13 cellular contexts compared by ENCODE assay signal in genomic region chr7:5766321-5766761, GRCh38. TPM values are rescaled to one million over a fixed set of nuclear protein-coding genes. Genes with fewer than 3 reads are reported as not detected.
A peak's percentile ranks its signal among the peaks of the same experiment; 100 is the strongest.
DNase-seq lines count a peak whose midpoint lies in the region; ATAC-seq and TF ChIP-seq lines count a peak whose summit lies in the region.
"Had no signal": no experiment of that assay in that cellular context is flagged by ENCODE, and none has a peak within 500 bp of the region (broad histone marks: within the 10 kb centered on the region; RNA-seq: fewer than 3 reads in every experiment).

No MANE protein-coding gene starts in this region.

- peak overlapping the region; percentile 79 for H3K27ac ChIP-seq in IMR-90 (ENCODE audit: insufficient read depth, low read length)
- H3K27ac ChIP-seq: prostate gland, upper lobe of right lung had no signal

- no peak overlapping the region for H3K4me3 ChIP-seq in BJ (ENCODE audit: low read depth, low read length)
- no peak overlapping the region for H3K4me3 ChIP-seq in IMR-90 (ENCODE audit: insufficient read depth, low read depth, low read length)
- H3K4me3 ChIP-seq in lower leg skin (ENCODE audit: low read depth, poor library complexity, severe bottlenecking): no peak overlapping the region
- H3K4me3 ChIP-seq: prostate gland, upper lobe of right lung had no signal

- H3K79me1 ChIP-seq in IMR-90 (ENCODE audit: low read depth in 1 of 2, low read length in 2 of 2): peaks cover 10 to 72% of the 10 kb centered on the region in 2 experiments

- peak overlapping the region; percentile 73 for H2BK5ac ChIP-seq in IMR-90 (ENCODE audit: low read depth, low read length, poor library complexity, severe bottlenecking)

- H2AFZ ChIP-seq in IMR-90 (replicated peaks; ENCODE audit: low read length, poor library complexity): no peak overlapping the region

- peak overlapping the region; percentile 52; the same call in 1 of the 2 replicates for H3K4me2 ChIP-seq in IMR-90 (ENCODE audit: low read depth, low read length)

- no peaks in the 10 kb centered on the region for H3K9me3 Mint-ChIP-seq in chondrocyte (ENCODE audit: low read depth)
- peaks cover 5% of the 10 kb centered on the region for H3K9me3 Mint-ChIP-seq in nephron progenitor cell

- peak overlapping the region; percentile 24 for H3K14ac ChIP-seq in IMR-90 (replicated peaks; ENCODE audit: low read depth, low read length)

- H3K4me3 Mint-ChIP-seq in chondrocyte (ENCODE audit: unreplicated experiment) (peak overlapping the region; percentile 50), nephron progenitor cell (no peak overlapping the region)

- H4K91ac ChIP-seq in IMR-90 (ENCODE audit: insufficient read depth, low read depth, low read length): 0 out of 2 replicates have a peak overlapping the region, but pooled peaks have one; percentile 48

- H4K5ac ChIP-seq in IMR-90 (ENCODE audit: low read depth, low read length): no peak overlapping the region

- H3K9me3 ChIP-seq in IMR-90 (ENCODE audit: control insufficient read depth, insufficient read depth, low read length): no peaks in the 10 kb centered on the region
- H3K9me3 ChIP-seq: prostate gland, upper lobe of right lung had no signal

- TF ChIP-seq POLR2A in IMR-90 (IDR thresholded peaks at IDR 0.05; ENCODE audit: low read depth, low read length) (no peak), lower leg skin (IDR thresholded peaks at IDR 0.05) (no peak)

- H2BK15ac ChIP-seq in IMR-90 (ENCODE audit: low read depth, low read length): peak overlapping the region; percentile 66; the same call in 2 of the 3 replicates

- H3K27me3 Mint-ChIP-seq in chondrocyte (ENCODE audit: low read depth): no peaks in the 10 kb centered on the region
- H3K27me3 Mint-ChIP-seq in nephron progenitor cell (ENCODE audit: low read depth, poor library complexity): peaks cover 4% of the 10 kb centered on the region

- intact Hi-C loops in IMR-90 (cut with micrococcal nuclease): no loop called here
- intact Hi-C loops in lower leg skin (cut with DNase I; ENCODE audit: low total_unique reads): no loop called here

- H3K4me1 Mint-ChIP-seq in chondrocyte (ENCODE audit: low read depth) (peaks cover 61% of the 10 kb centered on the region), nephron progenitor cell (peaks cover 15% of the 10 kb centered on the region)

- peak overlapping the region; percentile 8; the same call in 1 of the 2 replicates for H3K18ac ChIP-seq in IMR-90 (ENCODE audit: low read depth, low read length)

- no peak for TF ChIP-seq RAD21 in IMR-90 (IDR thresholded peaks at IDR 0.05; ENCODE audit: low read length)

- H3K4ac ChIP-seq in IMR-90 (ENCODE audit: low read depth, low read length): peak overlapping the region; percentile 91

- 0 out of 2 replicates have a peak overlapping the region, but pooled peaks have one; percentile 71 for H3K23ac ChIP-seq in IMR-90 (ENCODE audit: low read depth, low read length)

- H3K27me3 ChIP-seq in BJ (ENCODE audit: control insufficient read depth, insufficient read depth, low read length) (no peaks in the 10 kb centered on the region), IMR-90 (ENCODE audit: control insufficient read depth, insufficient read depth, low read length) (no peaks in the 10 kb centered on the region)
- H3K27me3 ChIP-seq: upper lobe of right lung had no signal

- peaks cover 47% of the 10 kb centered on the region for H4K20me1 ChIP-seq in IMR-90 (ENCODE audit: insufficient read depth, low read length)

- peak overlapping the region in 1 of 2 experiments; percentile 48; a peak in 1 of 4 replicates for H4K8ac ChIP-seq in IMR-90 (ENCODE audit: low read depth in 2 of 2, low read length in 2 of 2)

- H3K36me3 Mint-ChIP-seq in chondrocyte (ENCODE audit: low read depth) (no peaks in the 10 kb centered on the region), nephron progenitor cell (ENCODE audit: low read depth) (peaks cover 33% of the 10 kb centered on the region)

- CTCF ChIA-PET in BJ (lab: Yijun Ruan, JAX) (interaction anchor here (0.6 to 1.4 kb wide), 3 partner anchors 15 to 796 kb away, joined by 3 to 9 read pairs (median 3); partner anchors contain the start of gene RNF216), IMR-90 (lab: Yijun Ruan, JAX) (interaction anchor here (1.4 kb wide), 1 partner anchor 15 kb away, joined by 4 read pairs; the partner anchor contains the start of gene RNF216)

- TF ChIP-seq CTCF in BJ (IDR thresholded peaks at IDR 0.05; ENCODE audit: insufficient read depth, low read depth, low read length) (no peak), IMR-90 (conservative IDR thresholded peaks at IDR 0.05; ENCODE audit: low read depth, low read length) (no peak), chondrocyte (IDR thresholded peaks at IDR 0.05) (no peak), nephron progenitor cell (IDR thresholded peaks at IDR 0.05) (no peak), lower leg skin (IDR thresholded peaks at IDR 0.05) (no peak)

- H2BK120ac ChIP-seq in IMR-90 (ENCODE audit: low read depth, low read length): peak overlapping the region; percentile 21; the same call in 1 of the 2 replicates

- POLR2A ChIA-PET in BJ (lab: Charles Lee): no interaction called here
- POLR2A ChIA-PET in IMR-90 (lab: Charles Lee; ENCODE audit: unreplicated experiment): interaction anchor here (0.6 kb wide), 1 partner anchor 12 kb away, joined by 8 read pairs; no protein-coding TSS in a partner anchor

- peak; percentile 40 for DNase-seq in BJ (ENCODE audit: low read depth)
- peak; percentile 81 for DNase-seq in IMR-90
- DNase-seq in chondrocyte (ENCODE audit: low spot score): no peak
- no peak for DNase-seq in nephron progenitor cell
- no peak for DNase-seq in lower leg skin (ENCODE audit: low spot score in 2 of 2)
- DNase-seq in NCI-H2171 (lab: John Stamatoyannopoulos, UW): no peak
- DNase-seq: activated gamma-delta T cell treated with Interleukin-2 at 50 U/mL for 16 hours, kidney, NCI-H1417 treated with DMSO at 0.1 percent for 48 hours, upper lobe of right lung had no signal

- H3K36me3 ChIP-seq in BJ (ENCODE audit: control insufficient read depth, insufficient read depth, low read length) (peaks cover 2% of the 10 kb centered on the region; the same call in 1 of the 2 replicates), IMR-90 (ENCODE audit: control insufficient read depth, insufficient read depth, low read length) (no peaks in the 10 kb centered on the region; the same call in 1 of the 2 replicates)
- H3K36me3 ChIP-seq: prostate gland, upper lobe of right lung had no signal

- peak overlapping the region; percentile 100 for H3K27ac Mint-ChIP-seq in chondrocyte (ENCODE audit: unreplicated experiment)
- peak overlapping the region; percentile 58 for H3K27ac Mint-ChIP-seq in nephron progenitor cell

- H2AK9ac ChIP-seq in IMR-90 (replicated peaks; ENCODE audit: low read depth, low read length, poor library complexity): no peak overlapping the region

- H3K9me1 ChIP-seq in IMR-90 (ENCODE audit: insufficient read depth, low read length): peaks cover 28% of the 10 kb centered on the region

- in situ Hi-C loops in IMR-90 (cut with MboI; ENCODE audit: low sequenced_read_pairs): no loop called here

- H3K56ac ChIP-seq in IMR-90 (ENCODE audit: extremely low read depth, insufficient read depth, low read length): 0 out of 2 replicates have a peak overlapping the region, but pooled peaks have one; percentile 13

- H2BK20ac ChIP-seq in IMR-90 (ENCODE audit: low read depth, low read length): no peak overlapping the region

- ATAC-seq in IMR-90 (ENCODE audit: low read depth) (peak; percentile 70), HG02678 (IDR thresholded peaks at IDR 0.05; ENCODE audit: unreplicated experiment) (no peak), GM21529 (IDR thresholded peaks at IDR 0.05; ENCODE audit: unreplicated experiment) (no peak)
- ATAC-seq: upper lobe of right lung had no signal

- H3K9ac ChIP-seq in IMR-90 (ENCODE audit: low read depth, low read length): no peak overlapping the region

- BruUV-seq in IMR-90 (replicated peaks; lab: Mats Ljungman, UMichigan): no TSS peak

- peak overlapping the region; percentile 16; the same call in 1 of the 2 replicates for H2AK5ac ChIP-seq in IMR-90 (ENCODE audit: low read depth, low read length)

- WGBS in IMR-90 (ENCODE audit: extremely low coverage in 2 of 2, insufficient read length in 1 of 2), 2 experiments: no CpG with 5 or more reads among the region's 1 CpG
- WGBS in lower leg skin, 2 donors: 96 to 100% methylated on average over 1 of the region's 1 CpG

- H3K4me1 ChIP-seq in IMR-90 (ENCODE audit: control insufficient read depth, insufficient read depth, low read length): peaks cover 21% of the 10 kb centered on the region
- H3K4me1 ChIP-seq: prostate gland, upper lobe of right lung had no signal

- dilution Hi-C loops in IMR-90 (cut with HindIII; ENCODE audit: low sequenced_read_pairs, unreplicated experiment): no loop called here

TF ChIP-seq in IMR-90, 13 proteins besides CTCF, POLR2A, EP300 and RAD21:
- peak; percentile 5 for TF ChIP-seq RCOR1 (IDR thresholded peaks at IDR 0.05; ENCODE audit: insufficient replicate concordance, low read length)
- TF ChIP-seq SMC3 (IDR thresholded peaks at IDR 0.05; ENCODE audit: low read depth, low read length): no peak
- no peak for TF ChIP-seq RFX5 (IDR thresholded peaks at IDR 0.05; ENCODE audit: low read depth, low read length)
TF ChIP-seq in IMR-90: peak in this region for 1.

RNA-seq across cellular contexts. Expression of gene RNF216, which starts 15.1 kb away (rescaled TPM):
- polyA plus RNA-seq in BJ (2011; rRNA removed) (27.2 and 33.0 TPM in 2 replicates), IMR-90 (2012; rRNA removed) (23.0 and 24.8 TPM in 2 replicates)
- polyA minus RNA-seq in BJ (2011; rRNA and poly(A)+ RNA removed): 32.0 and 41.2 TPM in 2 replicates
- total RNA-seq in IMR-90 (2012; rRNA removed) (26.9 and 30.1 TPM in 2 replicates), chondrocyte (45.4 to 46.9 TPM (median 46.5 TPM) in 3 replicates), lower leg skin (10 to 100 TPM; 20.2 to 34.4 (median 28.6) TPM)
- 17.8 and 19.6 TPM in 2 replicates for polyA plus RNA-seq in IMR-90 (2012; cell fraction: cytosol; rRNA removed)
- polyA plus RNA-seq in IMR-90 (2012; cell fraction: nucleus; rRNA removed; ENCODE audit: low replicate concordance): 33.4 and 36.7 TPM in 2 replicates

Comparison
In these comparisons a context has a peak if more than half of its experiments do, and no peak if none do; other contexts are left out.
1. DNase-seq: peak in BJ (single experiment) and IMR-90 (single experiment); none in chondrocyte (single experiment), nephron progenitor cell (single experiment), lower leg skin (0 of 2) and NCI-H2171 (single experiment).